ENCODE assay signal across 20 cellular contexts in the genomic region with DNA sequence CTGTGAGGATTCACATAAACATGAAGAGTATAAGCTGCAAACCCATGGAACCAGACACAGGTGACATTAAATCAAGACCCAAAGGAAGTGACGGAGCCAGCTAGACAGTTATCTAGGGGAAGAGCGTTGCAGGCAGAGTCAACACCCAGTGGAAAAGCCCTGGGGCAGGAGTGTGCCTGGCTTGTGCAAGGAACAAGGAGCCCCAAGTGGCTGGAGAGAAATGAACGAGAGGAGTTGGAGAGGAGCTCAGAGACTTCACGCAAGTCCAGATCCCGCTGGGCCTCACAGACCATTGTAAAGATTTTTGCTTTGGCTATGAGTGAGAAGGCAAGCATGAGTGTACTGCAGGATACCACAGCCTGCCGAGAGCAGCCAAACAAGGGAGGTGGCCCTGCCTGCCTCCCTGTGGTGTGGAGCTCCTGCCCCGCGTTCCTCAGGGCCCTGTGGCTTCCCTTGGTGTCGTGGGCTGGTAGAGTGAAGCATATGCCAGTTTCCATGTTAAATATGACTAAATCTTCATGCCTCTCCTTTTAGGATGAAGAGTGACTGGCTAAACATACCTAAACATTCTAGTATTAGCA.
"Had no signal": no experiment of that assay in that cellular context is flagged by ENCODE, and none has a peak within 500 bp of the region (broad histone marks: within the 10 kb centered on the region; RNA-seq: fewer than 3 reads in every experiment).

No MANE protein-coding gene starts in this region.

- H3K27me3 ChIP-seq: colonic mucosa, esophagus squamous epithelium, ovary, tibial artery, upper lobe of left lung, uterus had no signal

- H3K36me3 Mint-ChIP-seq: naive thymus-derived CD4-positive, alpha-beta T cell; stimulated activated memory B cell treated with anti-CD40 and anti-IgM and Interleukin-4, amounts not matched to agents 10 μg/mL and 1 μg/mL and 100 μg/mL, for 72 hours had no signal

- H3K4me3 Mint-ChIP-seq: naive thymus-derived CD4-positive, alpha-beta T cell; stimulated activated memory B cell treated with anti-CD40 and anti-IgM and Interleukin-4, amounts not matched to agents 10 μg/mL and 1 μg/mL and 100 μg/mL, for 72 hours; stimulated activated naive CD8-positive, alpha-beta T cell treated with anti-CD3 and anti-CD28 coated beads, Interleukin-15, Interleukin-2, amounts not matched to agents 100 ng/mL and 50 ng/mL, for 24 hours had no signal

- H3K4me3 ChIP-seq: colonic mucosa, esophagus squamous epithelium, gastroesophageal sphincter, lung, ovary, tibial artery, upper lobe of left lung, uterus had no signal

- H3K27ac ChIP-seq: colonic mucosa, esophagus squamous epithelium, gastroesophageal sphincter, ovary, tibial artery, upper lobe of left lung, uterus had no signal

- H3K4me1 ChIP-seq: colonic mucosa, gastroesophageal sphincter, tibial artery, upper lobe of left lung, uterus had no signal

- H3K9me3 Mint-ChIP-seq: stimulated activated memory B cell treated with anti-CD40 and anti-IgM and Interleukin-4, amounts not matched to agents 10 μg/mL and 1 μg/mL and 100 μg/mL, for 72 hours; stimulated activated naive CD8-positive, alpha-beta T cell treated with anti-CD3 and anti-CD28 coated beads, Interleukin-15, Interleukin-2, amounts not matched to agents 100 ng/mL and 50 ng/mL, for 24 hours had no signal

- H3K36me3 ChIP-seq: colonic mucosa, esophagus squamous epithelium, gastroesophageal sphincter, ovary, tibial artery, upper lobe of left lung, uterus had no signal

- DNase-seq: colonic mucosa; dermis blood vessel endothelial cell; esophagus squamous epithelium; foreskin fibroblast; glutamatergic neuron; left colon; left ventricle myocardium superior; mesenchymal stem cell; naive thymus-derived CD4-positive, alpha-beta T cell; ovary; right cardiac atrium; stimulated activated CD4-positive, alpha-beta T cell treated with anti-CD3 and anti-CD28 coated beads, Interleukin-4, amount 100 ng/mL, for 1 hour; stimulated activated CD8-positive, alpha-beta memory T cell treated with anti-CD3 and anti-CD28 coated beads, Interleukin-4, amount 100 ng/mL, for 48 hours; tibial artery; upper lobe of left lung; uterus had no signal

- ATAC-seq: gastroesophageal sphincter; left colon; left ventricle myocardium superior; naive thymus-derived CD4-positive, alpha-beta T cell; right cardiac atrium; stimulated activated memory B cell treated with anti-CD40 and anti-IgM and Interleukin-4, amounts not matched to agents 10 μg/mL and 1 μg/mL and 100 μg/mL, for 72 hours had no signal

- H3K27ac Mint-ChIP-seq: naive thymus-derived CD4-positive, alpha-beta T cell; stimulated activated memory B cell treated with anti-CD40 and anti-IgM and Interleukin-4, amounts not matched to agents 10 μg/mL and 1 μg/mL and 100 μg/mL, for 72 hours; stimulated activated naive CD8-positive, alpha-beta T cell treated with anti-CD3 and anti-CD28 coated beads, Interleukin-15, Interleukin-2, amounts not matched to agents 100 ng/mL and 50 ng/mL, for 24 hours had no signal
